Comparison of ENCODE assay signal across 8 cellular contexts in the genomic region with DNA sequence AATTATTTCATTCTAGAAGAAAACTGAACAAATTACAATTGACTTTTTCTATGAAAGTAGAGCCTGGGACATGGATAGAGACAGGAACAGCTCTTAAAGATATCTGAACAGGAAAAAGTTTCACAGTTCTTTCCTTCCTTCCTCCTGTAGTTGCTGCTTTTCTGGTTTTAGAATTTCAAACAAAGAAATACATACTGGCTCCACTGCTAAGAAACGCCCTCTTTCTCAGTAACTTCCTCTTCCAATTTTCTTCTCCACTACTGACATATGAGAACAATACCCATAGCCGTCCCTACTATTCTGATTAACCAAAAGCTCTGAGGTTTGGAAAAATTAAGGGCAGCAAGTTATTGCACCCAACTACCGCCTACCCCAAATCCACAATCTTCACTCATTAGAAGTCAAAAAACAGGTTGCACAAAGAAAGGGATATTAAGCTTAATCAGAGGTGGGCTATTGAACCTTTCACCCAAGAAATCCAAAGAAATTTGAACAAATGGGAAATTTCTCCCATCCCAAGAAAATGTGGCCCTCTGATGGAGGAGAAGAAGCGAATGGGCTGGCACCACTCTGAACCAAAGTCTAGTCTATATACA. TPM values are rescaled to one million over a fixed set of nuclear protein-coding genes. Genes with fewer than 3 reads are reported as not detected.
A peak's percentile ranks its signal among the peaks of the same experiment; 100 is the strongest.
DNase-seq lines count a peak whose midpoint lies in the region; ATAC-seq and TF ChIP-seq lines count a peak whose summit lies in the region.

No MANE protein-coding gene starts in this region.

- H3K36me3 ChIP-seq in HAP-1 (replicated peaks), result peaks cover 4% of the 10 kb centered on the region; the same call in 1 of the 2 replicates
- H3K36me3 ChIP-seq in RWPE2 (ENCODE audit: low read depth), result peaks cover 17% of the 10 kb centered on the region

- H3K27me3 Mint-ChIP-seq in progenitor cell of endocrine pancreas, result no peaks in the 10 kb centered on the region

- H3K27ac Mint-ChIP-seq in progenitor cell of endocrine pancreas, result peak overlapping the region; percentile 66

- H3K4me1 ChIP-seq in HAP-1, result peaks cover 15% of the 10 kb centered on the region
- H3K4me1 ChIP-seq in RWPE2 (ENCODE audit: insufficient read depth, poor library complexity, severe bottlenecking), result peaks cover 13% of the 10 kb centered on the region

- H3K4me3 ChIP-seq in HAP-1, result peak overlapping the region; percentile 97
- peak overlapping the region; percentile 93 for H3K4me3 ChIP-seq in RWPE2 (ENCODE audit: severe bottlenecking)
- H3K4me3 ChIP-seq in epithelial cell of proximal tubule (ENCODE audit: low read depth, low read length), result peak overlapping the region; percentile 100

- DNase-seq in HAP-1 (ENCODE audit: low spot score in 2 of 2) (peak in 1 of 2 experiments; percentile 55), RWPE2 (ENCODE audit: low spot score) (no peak), epithelial cell of proximal tubule (ENCODE audit: low read depth) (no peak), progenitor cell of endocrine pancreas (ENCODE audit: low spot score, unreplicated experiment) (no peak), NCI-H345 (lab: John Stamatoyannopoulos, UW) (no peak)
- no peak for DNase-seq in activated CD4-positive, CD25-positive, alpha-beta regulatory T cell (lab: John Stamatoyannopoulos, UW)

- no peaks in the 10 kb centered on the region for H3K9me3 Mint-ChIP-seq in progenitor cell of endocrine pancreas (ENCODE audit: low read depth)

- no peak for TF ChIP-seq CTCF in RWPE2 (IDR thresholded peaks at IDR 0.05; ENCODE audit: poor library complexity, severe bottlenecking)
- TF ChIP-seq CTCF in epithelial cell of proximal tubule (conservative IDR thresholded peaks at IDR 0.05; ENCODE audit: low read depth, low read length), result no peak
- no peak for TF ChIP-seq CTCF in progenitor cell of endocrine pancreas (IDR thresholded peaks at IDR 0.05; ENCODE audit: unreplicated experiment)

- H3K9me3 ChIP-seq in HAP-1 (no peaks in the 10 kb centered on the region), RWPE2 (ENCODE audit: severe bottlenecking) (no peaks in the 10 kb centered on the region)

- peaks cover 15% of the 10 kb centered on the region for H3K4me1 Mint-ChIP-seq in progenitor cell of endocrine pancreas (ENCODE audit: low read depth)

- peak overlapping the region; percentile 83 for H3K27ac ChIP-seq in RWPE2 (ENCODE audit: poor library complexity, severe bottlenecking)

- no peaks in the 10 kb centered on the region for H3K36me3 Mint-ChIP-seq in progenitor cell of endocrine pancreas (ENCODE audit: insufficient read depth)

- no peak for ATAC-seq in RWPE2 (ENCODE audit: low read depth)
- ATAC-seq in GM21619 (IDR thresholded peaks at IDR 0.05; ENCODE audit: unreplicated experiment), result no peak
- ATAC-seq in GM19455 (IDR thresholded peaks at IDR 0.05; ENCODE audit: unreplicated experiment), result no peak

- in situ Hi-C loops in HAP-1 (cut with MboI; ENCODE audit: low sequenced_read_pairs), result no loop called here

- H3K27me3 ChIP-seq in HAP-1 (ENCODE audit: low read depth) (no peaks in the 10 kb centered on the region), RWPE2 (ENCODE audit: insufficient read depth, poor library complexity, severe bottlenecking) (no peaks in the 10 kb centered on the region)

- peak overlapping the region; percentile 88 for H3K4me3 Mint-ChIP-seq in progenitor cell of endocrine pancreas (ENCODE audit: low read depth)

RNA-seq across cellular contexts. Expression of gene WASF2, which starts 1.9 kb away (rescaled TPM):
- total RNA-seq in epithelial cell of proximal tubule, result 21.4 and 27.9 TPM in 2 replicates
- total RNA-seq in progenitor cell of endocrine pancreas, result 74.6 and 76.9 TPM in 2 replicates
